Comparison of ENCODE assay signal across 1 cellular context in the genomic region with DNA sequence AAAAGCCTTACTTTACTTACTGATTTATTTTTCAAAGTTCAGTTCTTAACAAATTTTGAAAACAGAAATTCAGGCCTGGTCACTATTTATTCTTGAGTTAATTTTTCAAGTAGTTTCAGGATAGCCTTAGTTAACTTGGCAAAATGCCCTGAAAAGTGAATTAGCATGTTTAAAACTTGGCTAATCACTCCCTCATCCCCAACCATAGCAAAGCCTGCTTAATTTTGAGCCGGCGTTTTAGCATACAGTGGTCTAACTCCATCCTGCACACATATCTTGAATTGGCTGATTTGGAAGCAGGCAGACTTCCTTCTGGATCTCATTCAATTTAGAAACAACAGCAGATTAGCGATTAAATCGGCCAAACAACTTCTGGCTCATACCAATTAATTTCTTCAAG.
TF ChIP-seq lines count a peak whose summit lies in the region.

No MANE protein-coding gene starts in this region.

TF ChIP-seq in endothelial cell of umbilical vein, 7 proteins besides CTCF, POLR2A, EP300 and RAD21 (continued from another document):
- TF ChIP-seq, protein P1, sequence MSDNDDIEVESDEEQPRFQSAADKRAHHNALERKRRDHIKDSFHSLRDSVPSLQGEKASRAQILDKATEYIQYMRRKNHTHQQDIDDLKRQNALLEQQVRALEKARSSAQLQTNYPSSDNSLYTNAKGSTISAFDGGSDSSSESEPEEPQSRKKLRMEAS (IDR thresholded peaks at IDR 0.05; ENCODE audit: insufficient read depth, insufficient read length): no peak
- TF ChIP-seq FOS (IDR thresholded peaks at IDR 0.05; ENCODE audit: borderline replicate concordance, insufficient read depth, low read length): no peak
- no peak for TF ChIP-seq EZH2 (IDR thresholded peaks at IDR 0.05; ENCODE audit: borderline replicate concordance, low read depth, low read length, severe bottlenecking)
- TF ChIP-seq JUN (IDR thresholded peaks at IDR 0.05; ENCODE audit: borderline replicate concordance, insufficient read depth, insufficient read length, low read depth): no peak
- no peak for TF ChIP-seq GATA2 (IDR thresholded peaks at IDR 0.05; ENCODE audit: insufficient read depth, insufficient read length, low read depth, low read length)
- no peak for TF ChIP-seq MYC (IDR thresholded peaks at IDR 0.05; ENCODE audit: low read depth, low read length)
TF ChIP-seq in endothelial cell of umbilical vein: peak in this region for 0.
